Comparison of ENCODE assay signal across 9 cellular contexts in the genomic region with DNA sequence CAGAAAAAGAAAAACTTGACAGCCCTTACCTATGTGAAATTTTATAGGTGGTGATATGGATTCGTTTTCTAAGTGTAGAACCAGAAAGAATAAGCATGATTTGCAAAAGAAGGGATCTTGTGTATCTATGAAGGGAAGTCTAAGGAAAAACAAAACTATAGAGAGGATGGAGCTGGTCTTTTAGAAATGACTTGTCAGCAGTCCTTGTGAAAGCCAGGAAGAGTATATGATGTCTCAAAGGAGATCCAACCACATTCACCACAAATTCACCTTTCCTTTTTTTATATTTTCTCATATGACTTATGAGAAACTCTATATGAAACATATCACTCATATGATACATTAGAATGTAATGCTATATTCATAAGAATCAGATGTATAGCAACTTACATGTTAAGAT.
"Had no signal": no experiment of that assay in that cellular context is flagged by ENCODE, and none has a peak within 500 bp of the region (broad histone marks: within the 10 kb centered on the region; RNA-seq: fewer than 3 reads in every experiment).

No MANE protein-coding gene starts in this region.

- H3K4me2 ChIP-seq: KMS-11 had no signal

- H3K4me3 ChIP-seq: GM23248, HAP-1 had no signal

- H3K9ac ChIP-seq: GM23248, KMS-11 had no signal

- ATAC-seq: HCT116 had no signal

- DNase-seq: GM23248, GOT3, H7, Kasumi-1, KBM-7 had no signal

- H3K9me3 ChIP-seq: HAP-1 had no signal

- H3K27ac ChIP-seq: GM23248, KMS-11 had no signal

- H3K4me1 ChIP-seq: HAP-1 had no signal

- FAIRE-seq: HTR-8/SVneo had no signal

- H2AFZ ChIP-seq: GM23248 had no signal
